Comparison of ENCODE assay signal across 1 cellular context in the genomic region with DNA sequence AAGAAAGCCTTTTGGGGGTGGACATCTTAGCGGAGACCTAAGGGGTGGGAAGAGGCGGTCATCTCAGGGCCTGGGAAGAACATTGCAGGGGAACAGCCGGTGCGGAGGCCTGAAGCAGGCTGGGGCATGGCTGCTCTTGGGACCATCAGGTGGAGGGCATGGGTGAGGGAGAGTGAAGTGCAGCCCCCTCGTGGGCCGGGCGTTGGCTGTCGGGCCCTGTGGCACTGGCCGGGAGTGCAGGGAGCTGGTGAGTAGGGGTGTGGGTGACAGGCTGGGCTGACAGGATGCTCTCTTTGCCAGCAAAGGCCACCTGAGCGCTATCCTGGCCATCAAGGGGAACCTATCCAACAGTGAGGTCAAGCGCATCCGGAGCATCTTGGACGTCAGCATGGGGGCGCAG.
TF ChIP-seq lines count a peak whose summit lies in the region.

No MANE protein-coding gene starts in this region.

TF ChIP-seq in WTC11, 78 proteins besides CTCF, POLR2A, EP300 and RAD21 (continued from another document):
- TF ChIP-seq ESRRA (CRISPR knock-in tag; IDR thresholded peaks at IDR 0.05; ENCODE audit: borderline replicate concordance) = no peak
- TF ChIP-seq, protein P1, sequence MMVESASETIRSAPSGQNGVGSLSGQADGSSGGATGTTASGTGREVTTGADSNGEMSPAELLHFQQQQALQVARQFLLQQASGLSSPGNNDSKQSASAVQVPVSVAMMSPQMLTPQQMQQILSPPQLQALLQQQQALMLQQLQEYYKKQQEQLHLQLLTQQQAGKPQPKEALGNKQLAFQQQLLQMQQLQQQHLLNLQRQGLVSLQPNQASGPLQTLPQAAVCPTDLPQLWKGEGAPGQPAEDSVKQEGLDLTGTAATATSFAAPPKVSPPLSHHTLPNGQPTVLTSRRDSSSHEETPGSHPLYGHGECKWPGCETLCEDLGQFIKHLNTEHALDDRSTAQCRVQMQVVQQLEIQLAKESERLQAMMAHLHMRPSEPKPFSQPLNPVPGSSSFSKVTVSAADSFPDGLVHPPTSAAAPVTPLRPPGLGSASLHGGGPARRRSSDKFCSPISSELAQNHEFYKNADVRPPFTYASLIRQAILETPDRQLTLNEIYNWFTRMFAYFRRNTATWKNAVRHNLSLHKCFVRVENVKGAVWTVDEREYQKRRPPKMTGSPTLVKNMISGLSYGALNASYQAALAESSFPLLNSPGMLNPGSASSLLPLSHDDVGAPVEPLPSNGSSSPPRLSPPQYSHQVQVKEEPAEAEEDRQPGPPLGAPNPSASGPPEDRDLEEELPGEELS (CRISPR knock-in tag; IDR thresholded peaks at IDR 0.05) = no peak
- TF ChIP-seq, protein P2, sequence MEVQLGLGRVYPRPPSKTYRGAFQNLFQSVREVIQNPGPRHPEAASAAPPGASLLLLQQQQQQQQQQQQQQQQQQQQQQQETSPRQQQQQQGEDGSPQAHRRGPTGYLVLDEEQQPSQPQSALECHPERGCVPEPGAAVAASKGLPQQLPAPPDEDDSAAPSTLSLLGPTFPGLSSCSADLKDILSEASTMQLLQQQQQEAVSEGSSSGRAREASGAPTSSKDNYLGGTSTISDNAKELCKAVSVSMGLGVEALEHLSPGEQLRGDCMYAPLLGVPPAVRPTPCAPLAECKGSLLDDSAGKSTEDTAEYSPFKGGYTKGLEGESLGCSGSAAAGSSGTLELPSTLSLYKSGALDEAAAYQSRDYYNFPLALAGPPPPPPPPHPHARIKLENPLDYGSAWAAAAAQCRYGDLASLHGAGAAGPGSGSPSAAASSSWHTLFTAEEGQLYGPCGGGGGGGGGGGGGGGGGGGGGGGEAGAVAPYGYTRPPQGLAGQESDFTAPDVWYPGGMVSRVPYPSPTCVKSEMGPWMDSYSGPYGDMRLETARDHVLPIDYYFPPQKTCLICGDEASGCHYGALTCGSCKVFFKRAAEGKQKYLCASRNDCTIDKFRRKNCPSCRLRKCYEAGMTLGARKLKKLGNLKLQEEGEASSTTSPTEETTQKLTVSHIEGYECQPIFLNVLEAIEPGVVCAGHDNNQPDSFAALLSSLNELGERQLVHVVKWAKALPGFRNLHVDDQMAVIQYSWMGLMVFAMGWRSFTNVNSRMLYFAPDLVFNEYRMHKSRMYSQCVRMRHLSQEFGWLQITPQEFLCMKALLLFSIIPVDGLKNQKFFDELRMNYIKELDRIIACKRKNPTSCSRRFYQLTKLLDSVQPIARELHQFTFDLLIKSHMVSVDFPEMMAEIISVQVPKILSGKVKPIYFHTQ (CRISPR knock-in tag; IDR thresholded peaks at IDR 0.05) = no peak
- TF ChIP-seq FOXJ3 (CRISPR knock-in tag; IDR thresholded peaks at IDR 0.05; ENCODE audit: borderline replicate concordance) = no peak
TF ChIP-seq in WTC11: peak in this region for 0.
